Comparison of ENCODE assay signal across 26 cellular contexts in the genomic region with DNA sequence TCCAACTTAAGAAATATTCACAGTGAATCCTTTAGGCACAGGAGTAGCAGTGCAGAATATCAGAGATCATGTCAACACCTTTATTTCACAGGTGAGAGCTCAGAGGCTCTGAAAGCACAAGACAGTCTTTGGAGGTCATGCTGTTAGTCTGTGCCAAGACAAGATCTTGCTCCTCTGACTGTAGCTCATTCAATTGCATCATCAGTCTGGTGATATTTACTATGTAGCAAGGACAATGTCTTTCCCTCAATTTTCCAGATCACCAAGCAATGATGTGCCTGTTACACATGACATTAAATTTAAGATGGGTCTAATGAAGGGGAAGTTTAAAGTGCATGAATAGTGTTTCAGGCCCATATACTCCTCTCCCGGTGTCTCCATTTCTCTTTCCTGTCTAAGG.
DNase-seq lines count a peak whose midpoint lies in the region; FAIRE-seq and TF ChIP-seq lines count a peak whose summit lies in the region.
"Had no signal": no experiment of that assay in that cellular context is flagged by ENCODE, and none has a peak within 500 bp of the region (broad histone marks: within the 10 kb centered on the region; RNA-seq: fewer than 3 reads in every experiment).

No MANE protein-coding gene starts in this region.

- no peak overlapping the region for H2BK5ac ChIP-seq in H1 (ENCODE audit: low read depth, low read length)

- H3K79me2 ChIP-seq in H1 (ENCODE audit: control insufficient read depth in 1 of 2, insufficient read depth in 2 of 2, low read length in 2 of 2): no peaks in the 10 kb centered on the region

- H3K9me3 ChIP-seq in H1 (ENCODE audit: insufficient read depth in 2 of 2, low read depth in 1 of 2, low read length in 1 of 2): no peaks in the 10 kb centered on the region
- H3K9me3 ChIP-seq in MG63: no peaks in the 10 kb centered on the region
- H3K9me3 ChIP-seq: esophagus squamous epithelium, heart left ventricle, sigmoid colon had no signal

- H2BK15ac ChIP-seq in H1 (ENCODE audit: low read length): no peak overlapping the region

- DNase-seq in D721Med (ENCODE audit: insufficient read length, low spot score) (no peak), M059J (ENCODE audit: low read depth) (peak; percentile 0), H1 (ENCODE audit: low read depth in 1 of 2, low spot score in 2 of 2) (no peak), kidney tubule cell (ENCODE audit: low spot score) (peak; percentile 20), MG63 (no peak), ureter (ENCODE audit: low spot score) (no peak), NCI-H146 (lab: John Stamatoyannopoulos, UW) (no peak)
- DNase-seq: activated CD4-positive, alpha-beta T cell treated with anti-CD3 and anti-CD28 coated beads for 4 hours; activated naive CD4-positive, alpha-beta T cell treated with anti-CD3 and anti-CD28 coated beads, Interleukin-2, amount 10 ng/mL, durations not matched to agents 7 days and 5 days; activated T-cell treated with anti-CD3 and anti-CD28 coated beads, Interleukin-2, amount 50 U/mL, for 4 hours; anterior cingulate cortex; CD4-positive, alpha-beta memory T cell; DMS153; effector CD8-positive, alpha-beta T cell; esophagus squamous epithelium; H7; heart left ventricle; NCI-H1694; SHP77; sigmoid colon; T-helper 1 cell had no signal

- no peak overlapping the region for H4K5ac ChIP-seq in H1 (ENCODE audit: insufficient read length, low read depth, low read length)

- H3K4ac ChIP-seq in H1 (replicated peaks; ENCODE audit: insufficient read length, low read depth, low read length): no peak overlapping the region

- H3K27me3 ChIP-seq in H1 (replicated peaks in 1 of 4; ENCODE audit: control insufficient read depth in 3 of 4, extremely low read depth in 1 of 4, insufficient read depth in 3 of 4, low read length in 3 of 4): no peaks in the 10 kb centered on the region
- no peaks in the 10 kb centered on the region for H3K27me3 ChIP-seq in MG63
- H3K27me3 ChIP-seq: esophagus squamous epithelium, heart left ventricle, sigmoid colon had no signal

- TF ChIP-seq CTCF in D721Med (IDR thresholded peaks at IDR 0.05; ENCODE audit: insufficient read depth, missing control alignments) (no peak), H1 (IDR thresholded peaks at IDR 0.05; ENCODE audit: control extremely low read depth in 1 of 3, insufficient read depth in 1 of 3, low read depth in 1 of 3, low read length in 3 of 3) (no peak)

- H2AK5ac ChIP-seq in H1 (ENCODE audit: low read depth, low read length): no peak overlapping the region

- H3K27ac ChIP-seq in H1 (ENCODE audit: low read depth, low read length): no peak overlapping the region
- H3K27ac ChIP-seq: esophagus squamous epithelium, heart left ventricle, HL-60, sigmoid colon had no signal

- no peaks in the 10 kb centered on the region for H3K4me1 ChIP-seq in H1 (replicated peaks in 1 of 4; ENCODE audit: control insufficient read depth in 3 of 4, insufficient read depth in 4 of 4, low read length in 3 of 4)
- H3K4me1 ChIP-seq: esophagus squamous epithelium, heart left ventricle, sigmoid colon had no signal

- no peak overlapping the region for H3K4me2 ChIP-seq in H1 (ENCODE audit: insufficient read depth in 1 of 2, low read depth in 2 of 2, low read length in 2 of 2)

- CTCF ChIA-PET in H1 (lab: Charles Lee; ENCODE audit: partially characterized antibody): interaction anchor here (1.2 kb wide), 1 partner anchor 39 kb away, joined by 3 read pairs; no protein-coding TSS in a partner anchor

- no peak overlapping the region for H3K14ac ChIP-seq in H1 (ENCODE audit: insufficient read length)

- no peak overlapping the region for H4K91ac ChIP-seq in H1 (replicated peaks; ENCODE audit: insufficient read length, low read length)

- H3K36me3 ChIP-seq in H1 (ENCODE audit: control insufficient read depth in 2 of 4, insufficient read depth in 4 of 4, low read length in 3 of 4) (no peaks in the 10 kb centered on the region), MG63 (no peaks in the 10 kb centered on the region)
- H3K36me3 ChIP-seq: esophagus squamous epithelium, heart left ventricle, sigmoid colon had no signal

- 88% methylated on average over 1 of the region's 1 CpG; no CpG with 5 or more reads in 1 of the 2 experiments for WGBS in H1 (ENCODE audit: extremely low coverage in 1 of 2, insufficient coverage in 1 of 2, insufficient read length in 1 of 2, insufficient replicate concordance in 2 of 2, low coverage in 1 of 2, low lambda C conversion rate in 2 of 2, missing lambda C conversion rate in 1 of 2), 2 experiments

- H2BK120ac ChIP-seq in H1 (replicated peaks; ENCODE audit: low read depth, low read length): no peak overlapping the region

- no peak overlapping the region for H3K56ac ChIP-seq in H1 (replicated peaks; ENCODE audit: insufficient read length, low read depth, low read length)

- no peak overlapping the region for H3K4me3 ChIP-seq in H1 (ENCODE audit: extremely low read depth in 1 of 4, insufficient read depth in 2 of 4, low read depth in 3 of 4, low read length in 4 of 4)
- no peak overlapping the region for H3K4me3 ChIP-seq in MG63
- H3K4me3 ChIP-seq: esophagus squamous epithelium, heart left ventricle, sigmoid colon had no signal

- H3K9ac ChIP-seq in H1 (replicated peaks in 1 of 4; ENCODE audit: extremely low read depth in 1 of 4, low read depth in 3 of 4, low read length in 3 of 4): no peak overlapping the region

- FAIRE-seq in D721Med (lab: Jason Lieb, UNC) (peak; percentile 32), H1 (lab: Jason Lieb, UNC) (no peak)
- FAIRE-seq: G401.6, GM18507, TTC549, urothelium cell line had no signal

- no peaks in the 10 kb centered on the region for H4K20me1 ChIP-seq in H1 (replicated peaks in 1 of 2; ENCODE audit: control insufficient read depth in 1 of 2, insufficient read depth in 2 of 2, low read length in 2 of 2)

- no peak for TF ChIP-seq EP300 in H1 (IDR thresholded peaks at IDR 0.05; ENCODE audit: borderline replicate concordance in 1 of 2, low read depth in 2 of 2, low read length in 2 of 2)

- POLR2A ChIA-PET in H1 (lab: Charles Lee; ENCODE audit: partially characterized antibody): no interaction called here

- no peaks in the 10 kb centered on the region for H3K23me2 ChIP-seq in H1 (ENCODE audit: low read depth, low read length)

- H2AFZ ChIP-seq in H1 (ENCODE audit: low read length): peak overlapping the region; percentile 65

- H3K79me1 ChIP-seq in H1 (ENCODE audit: low read depth, low read length): no peaks in the 10 kb centered on the region

- no peak overlapping the region for H2BK20ac ChIP-seq in H1 (ENCODE audit: low read length)

- H3K23ac ChIP-seq in H1 (ENCODE audit: insufficient read length): no peak overlapping the region

- H2BK12ac ChIP-seq in H1 (ENCODE audit: low read depth, low read length): no peak overlapping the region

- no peak for TF ChIP-seq POLR2A in H1 (IDR thresholded peaks at IDR 0.05; ENCODE audit: control extremely low read depth in 1 of 2, low read depth in 2 of 2, low read length in 2 of 2)

- TF ChIP-seq RAD21 in H1 (IDR thresholded peaks at IDR 0.05 in 1 of 2, conservative IDR thresholded peaks at IDR 0.05 in 1 of 2; ENCODE audit: low read depth in 2 of 2, low read length in 2 of 2): no peak

- H4K8ac ChIP-seq in H1 (ENCODE audit: extremely low read depth, insufficient read depth, low read length): no peak overlapping the region

- H3K18ac ChIP-seq in H1 (ENCODE audit: extremely low read depth, low read length): no peak overlapping the region

TF ChIP-seq in H1, 55 proteins besides CTCF, POLR2A, EP300 and RAD21:
- TF ChIP-seq RFX5 (IDR thresholded peaks at IDR 0.05; ENCODE audit: borderline replicate concordance, low read depth, low read length) (no peak), POLR2AphosphoS5 (IDR thresholded peaks at IDR 0.05; ENCODE audit: low read depth, low read length) (no peak), KDM4A (IDR thresholded peaks at IDR 0.05; ENCODE audit: low read depth, low read length, severe bottlenecking) (no peak), GABPA (IDR thresholded peaks at IDR 0.05; ENCODE audit: borderline replicate concordance, insufficient read depth, low read length) (no peak), SRF (IDR thresholded peaks at IDR 0.05; ENCODE audit: low read depth, low read length) (no peak), SIN3A (conservative IDR thresholded peaks at IDR 0.05 in 1 of 2, IDR thresholded peaks at IDR 0.05 in 1 of 2; ENCODE audit: low read depth in 1 of 2, low read length in 2 of 2) (no peak), SP2 (IDR thresholded peaks at IDR 0.05; ENCODE audit: low read length) (no peak), POU5F1 (IDR thresholded peaks at IDR 0.05; ENCODE audit: low read depth, low read length) (no peak), GTF2F1 (IDR thresholded peaks at IDR 0.05; ENCODE audit: borderline replicate concordance, low read depth, low read length) (no peak), HDAC2 (IDR thresholded peaks at IDR 0.05; ENCODE audit: borderline replicate concordance in 1 of 2, low read depth in 2 of 2, low read length in 2 of 2) (no peak), CEBPB (IDR thresholded peaks at IDR 0.05; ENCODE audit: low read depth, low read length) (no peak), NANOG (IDR thresholded peaks at IDR 0.05; ENCODE audit: insufficient read depth, low read depth, low read length, poor library complexity, severe bottlenecking) (no peak), CTBP2 (IDR thresholded peaks at IDR 0.05; ENCODE audit: borderline replicate concordance, insufficient read depth, insufficient read length, low read length) (no peak), KDM1A (IDR thresholded peaks at IDR 0.05; ENCODE audit: borderline replicate concordance, low read length) (no peak)
- TF ChIP-seq, protein P1, sequence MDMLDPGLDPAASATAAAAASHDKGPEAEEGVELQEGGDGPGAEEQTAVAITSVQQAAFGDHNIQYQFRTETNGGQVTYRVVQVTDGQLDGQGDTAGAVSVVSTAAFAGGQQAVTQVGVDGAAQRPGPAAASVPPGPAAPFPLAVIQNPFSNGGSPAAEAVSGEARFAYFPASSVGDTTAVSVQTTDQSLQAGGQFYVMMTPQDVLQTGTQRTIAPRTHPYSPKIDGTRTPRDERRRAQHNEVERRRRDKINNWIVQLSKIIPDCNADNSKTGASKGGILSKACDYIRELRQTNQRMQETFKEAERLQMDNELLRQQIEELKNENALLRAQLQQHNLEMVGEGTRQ (IDR thresholded peaks at IDR 0.05; ENCODE audit: low read length): no peak
- TF ChIP-seq, protein P2, sequence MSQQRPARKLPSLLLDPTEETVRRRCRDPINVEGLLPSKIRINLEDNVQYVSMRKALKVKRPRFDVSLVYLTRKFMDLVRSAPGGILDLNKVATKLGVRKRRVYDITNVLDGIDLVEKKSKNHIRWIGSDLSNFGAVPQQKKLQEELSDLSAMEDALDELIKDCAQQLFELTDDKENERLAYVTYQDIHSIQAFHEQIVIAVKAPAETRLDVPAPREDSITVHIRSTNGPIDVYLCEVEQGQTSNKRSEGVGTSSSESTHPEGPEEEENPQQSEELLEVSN (IDR thresholded peaks at IDR 0.05): no peak

Comparison
In these comparisons a context has a peak if more than half of its experiments do, and no peak if none do; other contexts are left out.
1. DNase-seq: peak in M059J (single experiment) and kidney tubule cell (single experiment); none in D721Med (single experiment), H1 (0 of 2), MG63 (single experiment), ureter (single experiment) and NCI-H146 (single experiment).